In the genomic region with DNA sequence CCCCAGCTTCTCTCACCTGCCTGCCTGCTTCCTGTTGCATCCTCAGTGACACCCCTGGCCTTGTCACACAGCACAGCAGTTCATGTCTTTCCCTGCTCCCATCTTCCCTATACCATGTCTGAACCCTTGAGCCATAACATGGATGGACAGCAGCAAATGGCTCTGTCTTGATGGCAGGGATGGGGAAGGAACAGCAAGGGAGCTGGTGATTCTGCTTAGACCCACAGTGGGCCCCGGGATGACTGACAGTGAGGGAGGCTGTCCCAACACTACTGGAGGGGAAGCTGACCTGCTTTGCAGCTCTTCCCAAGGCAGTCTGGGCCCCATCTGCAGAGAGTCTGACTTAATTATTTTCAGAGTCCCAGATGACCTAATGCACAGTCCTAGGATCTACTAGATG, we compare ENCODE assay signal across 27 cellular contexts. TPM values are rescaled to one million over a fixed set of nuclear protein-coding genes. Genes with fewer than 3 reads are reported as not detected.
DNase-seq lines count a peak whose midpoint lies in the region; ATAC-seq, FAIRE-seq and TF ChIP-seq lines count a peak whose summit lies in the region.
"Had no signal": no experiment of that assay in that cellular context is flagged by ENCODE, and none has a peak within 500 bp of the region (broad histone marks: within the 10 kb centered on the region; RNA-seq: fewer than 3 reads in every experiment).

No MANE protein-coding gene starts in this region.

- H4K8ac ChIP-seq in trophoblast cell (ENCODE audit: low read depth, low read length) = no peak overlapping the region

- TF ChIP-seq POLR2A in K562 (conservative IDR thresholded peaks at IDR 0.05) (no peak), spleen (IDR thresholded peaks at IDR 0.05) (no peak)

- H3K9me3 ChIP-seq in left ventricle myocardium inferior (replicated peaks) = no peaks in the 10 kb centered on the region
- H3K9me3 ChIP-seq in right atrium auricular region = no peaks in the 10 kb centered on the region
- no peaks in the 10 kb centered on the region for H3K9me3 ChIP-seq in K562 (replicated peaks; ENCODE audit: control insufficient read depth, insufficient read depth, low read depth, low read length)
- peaks cover 3% of the 10 kb centered on the region for H3K9me3 ChIP-seq in trophoblast cell (ENCODE audit: insufficient read depth, low read depth, low read length)
- no peaks in the 10 kb centered on the region for H3K9me3 ChIP-seq in spleen
- H3K9me3 ChIP-seq: SJSA1 had no signal

- no peak overlapping the region for H2AK5ac ChIP-seq in trophoblast cell (ENCODE audit: low read length)

- no peak for DNase-seq in left ventricle myocardium inferior
- DNase-seq in right atrium auricular region (ENCODE audit: low spot score) = no peak
- no peak for DNase-seq in K562 (ENCODE audit: extremely low read depth in 1 of 4, low spot score in 3 of 4)
- no peak for DNase-seq in trophoblast cell
- DNase-seq in DMS 273 treated with DMSO at 0.1 percent for 48 hours (lab: John Stamatoyannopoulos, UW) = no peak
- DNase-seq in cerebellum (ENCODE audit: low spot score) = no peak
- no peak for DNase-seq in spleen
- DNase-seq: 8988T; ACHN; CD4-positive, alpha-beta memory T cell; DMS79 treated with DMSO at 0.1 percent for 48 hours; GF-D8; H9; Karpas-422; NCI-H1092; NCI-H1436 treated with DMSO at 0.1 percent for 48 hours; NCI-H187 treated with DMSO at 0.1 percent for 48 hours; NCI-H2171 treated with DMSO at 0.1 percent for 48 hours; NCI-H446; NCI-H524 treated with DMSO at 0.1 percent for 48 hours; NCI-H774; PC-3 had no signal

- no peak overlapping the region; a peak in 1 of 4 replicates for H3K9ac ChIP-seq in K562 (ENCODE audit: insufficient read depth in 1 of 2, low read depth in 2 of 2, low read length in 2 of 2)
- no peak overlapping the region for H3K9ac ChIP-seq in trophoblast cell (ENCODE audit: low read length)

- H3K79me1 ChIP-seq in trophoblast cell (ENCODE audit: low read length) = no peaks in the 10 kb centered on the region

- peaks cover 2% of the 10 kb centered on the region for H3K27me3 Mint-ChIP-seq in IgD-negative memory B cell
- H3K27me3 Mint-ChIP-seq: CD4-positive, alpha-beta memory T cell had no signal

- TF ChIP-seq CTCF in left ventricle myocardium inferior (IDR thresholded peaks at IDR 0.05; ENCODE audit: borderline replicate concordance) = no peak
- no peak for TF ChIP-seq CTCF in right atrium auricular region (IDR thresholded peaks at IDR 0.05)
- TF ChIP-seq CTCF in K562 (IDR thresholded peaks at IDR 0.05 in 2 of 3, conservative IDR thresholded peaks at IDR 0.05 in 1 of 3; ENCODE audit: insufficient read depth in 2 of 3, low read depth in 1 of 3, low read length in 3 of 3) = no peak
- TF ChIP-seq CTCF in spleen (IDR thresholded peaks at IDR 0.05 in 8 of 11, conservative IDR thresholded peaks at IDR 0.05 in 3 of 11) = no peak

- peaks cover 11% of the 10 kb centered on the region; the same call in 1 of the 2 replicates for H4K20me1 ChIP-seq in K562 (replicated peaks; ENCODE audit: control insufficient read depth, insufficient read depth, low read length)

- ATAC-seq in K562 = peak; percentile 15
- ATAC-seq: GM23338, PC-3 had no signal

- no peak for TF ChIP-seq RAD21 in K562 (CRISPR knock-in tag; conservative IDR thresholded peaks at IDR 0.05 in 1 of 2, IDR thresholded peaks at IDR 0.05 in 1 of 2)

- H3K27ac Mint-ChIP-seq in IgD-negative memory B cell = peak overlapping the region; percentile 65 to 79 (median 76)
- H3K27ac Mint-ChIP-seq: GM23338 had no signal

- H3K4me3 ChIP-seq in left ventricle myocardium inferior = no peak overlapping the region
- H3K4me3 ChIP-seq in right atrium auricular region = no peak overlapping the region
- no peak overlapping the region for H3K4me3 ChIP-seq in K562
- no peak overlapping the region for H3K4me3 ChIP-seq in trophoblast cell (ENCODE audit: low read depth, low read length)
- no peak overlapping the region for H3K4me3 ChIP-seq in spleen
- H3K4me3 ChIP-seq: GM23338, SJSA1 had no signal

- POLR2A ChIA-PET in K562 (lab: Yijun Ruan, JAX) = interaction anchor here (0.6 to 1.1 kb wide), 6 partner anchors 11 to 264 kb away, joined by 3 to 6 read pairs (median 3); no protein-coding TSS in a partner anchor

- no peaks in the 10 kb centered on the region for H3K9me1 ChIP-seq in K562 (ENCODE audit: control insufficient read depth, insufficient read depth, low read length)

- no TSS peak for BruUV-seq in K562 (replicated peaks; lab: Mats Ljungman, UMichigan)

- no peaks in the 10 kb centered on the region for H3K36me3 ChIP-seq in left ventricle myocardium inferior
- no peaks in the 10 kb centered on the region for H3K36me3 ChIP-seq in right atrium auricular region
- H3K36me3 ChIP-seq in K562 (ENCODE audit: control insufficient read depth, insufficient read depth, low read length) = no peaks in the 10 kb centered on the region
- no peaks in the 10 kb centered on the region for H3K36me3 ChIP-seq in trophoblast cell (ENCODE audit: control insufficient read depth in 1 of 2, insufficient read depth in 2 of 2, low read length in 2 of 2)
- no peaks in the 10 kb centered on the region for H3K36me3 ChIP-seq in spleen
- H3K36me3 ChIP-seq: SJSA1 had no signal

- no peak overlapping the region for H3K4ac ChIP-seq in trophoblast cell (ENCODE audit: low read depth, low read length)

- peak overlapping the region; percentile 33 for H3K23ac ChIP-seq in trophoblast cell (ENCODE audit: low read length)

- peaks cover 88% of the 10 kb centered on the region for H3K79me2 ChIP-seq in K562 (ENCODE audit: control insufficient read depth, insufficient read depth, low read length)
- no peaks in the 10 kb centered on the region for H3K79me2 ChIP-seq in trophoblast cell (ENCODE audit: control insufficient read depth, insufficient read depth, low read length, poor library complexity)

- no peak for FAIRE-seq in K562 (lab: Jason Lieb, UNC)
- FAIRE-seq: GM12891 had no signal

- H3K4me1 Mint-ChIP-seq in IgD-negative memory B cell = peaks cover 17 to 74% (median 67%) of the 10 kb centered on the region in 3 donors

- H2AFZ ChIP-seq in K562 (ENCODE audit: low read depth, low read length) (no peak overlapping the region), trophoblast cell (ENCODE audit: insufficient read depth, low read length, poor library complexity) (no peak overlapping the region)
- H2AFZ ChIP-seq: GM23338 had no signal

- WGBS in K562 (ENCODE audit: insufficient coverage, low coverage, missing lambda C conversion rate) = 56% methylated on average over 1 of the region's 1 CpG
- no CpG with 5 or more reads among the region's 1 CpG for WGBS in trophoblast cell (ENCODE audit: extremely low coverage, insufficient coverage, insufficient read length)
- 57 to 94% (median 83%) methylated on average over 1 of the region's 1 CpG for WGBS in spleen, 5 donors

- TF ChIP-seq EP300 in K562 (IDR thresholded peaks at IDR 0.05; ENCODE audit: low read length) = no peak

- H3K4me2 ChIP-seq in K562 (ENCODE audit: insufficient read depth, low read length) (no peak overlapping the region), trophoblast cell (ENCODE audit: low read length) (no peak overlapping the region)
- H3K4me2 ChIP-seq: GM23338 had no signal

- H3K36me3 Mint-ChIP-seq in IgD-negative memory B cell = peaks cover 3% of the 10 kb centered on the region
- H3K36me3 Mint-ChIP-seq: CD4-positive, alpha-beta memory T cell had no signal

- intact Hi-C loops in left ventricle myocardium inferior (cut with micrococcal nuclease) = no loop called here
- intact Hi-C loops in K562 (cut with micrococcal nuclease) = no loop called here
- intact Hi-C loops in spleen (cut with DNase I; ENCODE audit: low total_unique reads) = no loop called here

- H3K4me3 Mint-ChIP-seq in IgD-negative memory B cell = peak overlapping the region in 1 of 4 donors; percentile 11
- H3K4me3 Mint-ChIP-seq: CD4-positive, alpha-beta memory T cell; GM23338; H9 had no signal

- H3K4me1 ChIP-seq in left ventricle myocardium inferior (peaks cover 78% of the 10 kb centered on the region), right atrium auricular region (peaks cover 0 to 31% of the 10 kb centered on the region in 2 donors), K562 (replicated peaks in 1 of 2; ENCODE audit: control insufficient read depth in 2 of 2, insufficient read depth in 2 of 2, low read length in 2 of 2) (peaks cover 16 to 54% of the 10 kb centered on the region in 2 experiments), trophoblast cell (ENCODE audit: control insufficient read depth in 1 of 2, insufficient read depth in 2 of 2, low read length in 2 of 2) (no peaks in the 10 kb centered on the region), spleen (peaks cover 0 to 62% (median 0%) of the 10 kb centered on the region in 6 donors)
- H3K4me1 ChIP-seq: SJSA1 had no signal

- in situ Hi-C loops in K562 (cut with MboI) = no loop called here

- H4K91ac ChIP-seq in trophoblast cell (ENCODE audit: low read depth, low read length) = no peak overlapping the region

- CTCF ChIA-PET in K562 (lab: Yijun Ruan, JAX; ENCODE audit: low intra/inter-chr PET ratio) = no interaction called here

- H2BK12ac ChIP-seq in trophoblast cell (ENCODE audit: low read length) = no peak overlapping the region

- no peaks in the 10 kb centered on the region for H3K27me3 ChIP-seq in left ventricle myocardium inferior (ENCODE audit: low read depth)
- H3K27me3 ChIP-seq in right atrium auricular region = no peaks in the 10 kb centered on the region
- no peaks in the 10 kb centered on the region for H3K27me3 ChIP-seq in K562 (ENCODE audit: control insufficient read depth in 2 of 2, insufficient read depth in 2 of 2, low read length in 2 of 2)
- no peaks in the 10 kb centered on the region for H3K27me3 ChIP-seq in trophoblast cell (ENCODE audit: insufficient read depth, low read length)
- no peaks in the 10 kb centered on the region for H3K27me3 ChIP-seq in spleen (replicated peaks in 1 of 7)

- H3K27ac ChIP-seq in left ventricle myocardium inferior (replicated peaks) (peak overlapping the region; percentile 85), right atrium auricular region (no peak overlapping the region), K562 (ENCODE audit: extremely low read depth, low read depth, low read length) (no peak overlapping the region), trophoblast cell (ENCODE audit: low read depth, low read length) (no peak overlapping the region), spleen (no peak overlapping the region)
- H3K27ac ChIP-seq: HL-60, SJSA1 had no signal

- H3K9me3 Mint-ChIP-seq in IgD-negative memory B cell = no peaks in the 10 kb centered on the region
- H3K9me3 Mint-ChIP-seq: CD4-positive, alpha-beta memory T cell; GM23338 had no signal

- H4K12ac ChIP-seq in trophoblast cell (ENCODE audit: low read depth, low read length) = no peak overlapping the region

- no peak overlapping the region for H2BK5ac ChIP-seq in trophoblast cell (ENCODE audit: low read depth, low read length, poor library complexity)

- no peak overlapping the region for H2BK120ac ChIP-seq in trophoblast cell (ENCODE audit: insufficient read depth, low read length, poor library complexity)

- no peak overlapping the region for H3K18ac ChIP-seq in trophoblast cell (ENCODE audit: low read length)

- no peak overlapping the region for H3K14ac ChIP-seq in trophoblast cell (ENCODE audit: low read length)

RNA-seq across cellular contexts. Expression of gene MARCHF3, which starts 48.2 kb away (rescaled TPM):
- total RNA-seq in left ventricle myocardium inferior = 35.7 TPM
- 10 to 100 TPM; 14.5 to 19.7 TPM for total RNA-seq in right atrium auricular region
- 31.7 TPM for polyA plus RNA-seq in IgD-negative memory B cell
- total RNA-seq in K562 (2011; cell fraction: chromatin; rRNA removed; ENCODE audit: low replicate concordance) = 71.0 and 71.2 TPM in 2 replicates
- total RNA-seq in K562 (2011; cell fraction: nucleolus; rRNA removed) = 72.9 and 84.2 TPM in 2 replicates
- 80.1 and 101 TPM in 2 replicates for total RNA-seq in K562 (2011; cell fraction: nucleoplasm; rRNA removed)
- 12.2 and 21.1 TPM in 2 replicates for total RNA-seq in K562 (2014; rRNA removed)
- 19.9 and 20.2 TPM in 2 replicates for total RNA-seq in K562 (2014; rRNA removed; fragmentation: Illumina TruSeq; extraction: Trizol)
- 16.8 and 18.5 TPM in 2 replicates for total RNA-seq in K562 (2015; rRNA removed; fragmentation: Illumina TruSeq; extraction: Trizol)
- 23.5 TPM in 2 replicates for total RNA-seq in K562 (2021)
- 34.1 and 37.4 TPM in 2 replicates for polyA plus RNA-seq in K562 (2011; rRNA removed)
- polyA plus RNA-seq in K562 (2011; cell fraction: cytosol; rRNA removed) = 24.1 and 35.9 TPM in 2 replicates
- polyA plus RNA-seq in K562 (2011; cell fraction: nucleus; rRNA removed) = 39.3 and 39.4 TPM in 2 replicates
- 21.4 and 29.8 TPM in 2 replicates for polyA plus RNA-seq in K562 (2012)
- 13.4 and 16.5 TPM in 2 replicates for polyA plus RNA-seq in K562 (2014; fragmentation: Illumina TruSeq; extraction: Trizol)
- 1 to 10 TPM; 5.6 to 7.6 TPM for polyA plus RNA-seq in K562 (2014; fragmentation: Nextera tagmentation; extraction: Ambion mirVana)
- 7.8 and 10.4 TPM in 2 replicates for polyA plus RNA-seq in K562 (2014; rRNA removed)
- polyA minus RNA-seq in K562 (2011; rRNA and poly(A)+ RNA removed) = 43.9 and 60.4 TPM in 2 replicates
- polyA minus RNA-seq in K562 (2011; cell fraction: cytosol; rRNA and poly(A)+ RNA removed) = 24.6 and 34.4 TPM in 2 replicates
- 57.8 and 62.6 TPM in 2 replicates for polyA minus RNA-seq in K562 (2011; cell fraction: nucleus; rRNA and poly(A)+ RNA removed)
- 0.57 and 0.67 TPM in 2 replicates for polyA plus RNA-seq in trophoblast cell (2013)
- 20.2 TPM for total RNA-seq in cerebellum
- 10 to 100 TPM in 6 of 7 donors, 1 to 10 TPM in 1; 8.7 to 14.8 (median 12.7) TPM for total RNA-seq in spleen
- 1 to 10 TPM; 2.3 to 4.9 (median 2.6) TPM for polyA plus RNA-seq in spleen
